In genomic region chr5:73387630-73388370, GRCh38 we compare ENCODE assay signal across 8 cellular contexts.
DNase-seq lines count a peak whose midpoint lies in the region; ATAC-seq and TF ChIP-seq lines count a peak whose summit lies in the region.

No MANE protein-coding gene starts in this region.

- intact Hi-C loops in Panc1 (cut with micrococcal nuclease; ENCODE audit: unreplicated experiment) = no loop called here

- H3K27me3 ChIP-seq in BLaER1 = no peaks in the 10 kb centered on the region
- no peaks in the 10 kb centered on the region for H3K27me3 ChIP-seq in Panc1 (ENCODE audit: control insufficient read depth, insufficient read depth, low read length)

- peaks cover 13% of the 10 kb centered on the region for H4K20me1 ChIP-seq in BLaER1

- H3K36me3 ChIP-seq in BLaER1 = no peaks in the 10 kb centered on the region
- H3K36me3 ChIP-seq in Panc1 (ENCODE audit: control insufficient read depth, insufficient read depth, low read length) = no peaks in the 10 kb centered on the region
- H3K36me3 ChIP-seq in mesodermal cell (ENCODE audit: control insufficient read depth, insufficient read depth, low read length) = no peaks in the 10 kb centered on the region

- peak; percentile 78 for ATAC-seq in GM18870 (IDR thresholded peaks at IDR 0.05; ENCODE audit: unreplicated experiment)
- peak; percentile 93 for ATAC-seq in HG03039 (IDR thresholded peaks at IDR 0.05; ENCODE audit: unreplicated experiment)
- ATAC-seq in Panc1 = peak; percentile 74
- no peak for ATAC-seq in stimulated activated naive B cell treated with anti-CD40 and anti-IgM and Interleukin-4, amounts not matched to agents 10 μg/mL and 1 μg/mL and 100 μg/mL, for 72 hours (replicated peaks)

- POLR2A ChIA-PET in Panc1 (lab: Charles Lee) = interaction anchor here (0.6 to 0.8 kb wide), 2 partner anchors 171 to 300 kb away, joined by 3 read pairs; no protein-coding TSS in a partner anchor

- DNase-seq in Panc1 (ENCODE audit: low read depth, low spot score) (no peak), D341Med (ENCODE audit: low spot score) (no peak), CD1c-positive myeloid dendritic cell (ENCODE audit: extremely low spot score) (no peak)
- DNase-seq in stimulated activated naive B cell treated with anti-CD40 and anti-IgM and Interleukin-4, amounts not matched to agents 10 μg/mL and 1 μg/mL and 100 μg/mL, for 72 hours = no peak

- BruUV-seq in Panc1 (replicated peaks; lab: Mats Ljungman, UMichigan) = no TSS peak

- peaks cover 25% of the 10 kb centered on the region for H3K4me1 ChIP-seq in BLaER1
- peaks cover 18% of the 10 kb centered on the region; the same call in 1 of the 2 replicates for H3K4me1 ChIP-seq in Panc1 (ENCODE audit: control insufficient read depth, insufficient read depth, low read length)
- peaks cover 17% of the 10 kb centered on the region for H3K4me1 ChIP-seq in mesodermal cell (ENCODE audit: control insufficient read depth, insufficient read depth, low read length, poor library complexity, severe bottlenecking)

- in situ Hi-C loops in Panc1 (cut with HindIII; ENCODE audit: low pct_unique_long_range_greater_than_20kb, low sequenced_read_pairs) = no loop called here

- peaks cover 41 to 50% of the 10 kb centered on the region in 2 donors for H3K27me3 Mint-ChIP-seq in stimulated activated naive B cell treated with anti-CD40 and anti-IgM and Interleukin-4, amounts not matched to agents 10 μg/mL and 1 μg/mL and 100 μg/mL, for 72 hours

- peaks cover 5 to 7% of the 10 kb centered on the region in 2 donors for H3K36me3 Mint-ChIP-seq in stimulated activated naive B cell treated with anti-CD40 and anti-IgM and Interleukin-4, amounts not matched to agents 10 μg/mL and 1 μg/mL and 100 μg/mL, for 72 hours

- H3K9me3 Mint-ChIP-seq in stimulated activated naive B cell treated with anti-CD40 and anti-IgM and Interleukin-4, amounts not matched to agents 10 μg/mL and 1 μg/mL and 100 μg/mL, for 72 hours = peaks cover 19 to 25% of the 10 kb centered on the region in 2 donors

- H3K9me3 ChIP-seq in BLaER1 (peaks cover 29% of the 10 kb centered on the region), Panc1 (ENCODE audit: control insufficient read depth, insufficient read depth, low read depth, low read length) (peaks cover 29% of the 10 kb centered on the region), mesodermal cell (ENCODE audit: control insufficient read depth, low read length) (peaks cover 23% of the 10 kb centered on the region)

- peaks cover 0 to 2% of the 10 kb centered on the region in 2 donors for H3K4me1 Mint-ChIP-seq in stimulated activated naive B cell treated with anti-CD40 and anti-IgM and Interleukin-4, amounts not matched to agents 10 μg/mL and 1 μg/mL and 100 μg/mL, for 72 hours

- no peak for TF ChIP-seq CTCF in Panc1 (IDR thresholded peaks at IDR 0.05)

- H3K4me3 ChIP-seq in BLaER1 = no peak overlapping the region
- H3K4me3 ChIP-seq in Panc1 (ENCODE audit: low read depth in 2 of 2, low read length in 2 of 2) = no peak overlapping the region
- no peak overlapping the region for H3K4me3 ChIP-seq in mesodermal cell (ENCODE audit: extremely low read depth, insufficient read depth, low read length, poor library complexity, severe bottlenecking)

- no peak overlapping the region for H3K4me3 Mint-ChIP-seq in stimulated activated naive B cell treated with anti-CD40 and anti-IgM and Interleukin-4, amounts not matched to agents 10 μg/mL and 1 μg/mL and 100 μg/mL, for 72 hours

- WGBS in mesodermal cell (ENCODE audit: insufficient coverage in 2 of 2), 2 experiments = 91 to 96% methylated on average over 3 to 5 of the region's 7 CpGs

- peak overlapping the region; percentile 71 for H3K4me2 ChIP-seq in BLaER1

- no peak overlapping the region for H3K9ac ChIP-seq in BLaER1

- no peak overlapping the region for H3K27ac Mint-ChIP-seq in stimulated activated naive B cell treated with anti-CD40 and anti-IgM and Interleukin-4, amounts not matched to agents 10 μg/mL and 1 μg/mL and 100 μg/mL, for 72 hours

- H3K27ac ChIP-seq in BLaER1 (no peak overlapping the region), Panc1 (ENCODE audit: low read length) (peak overlapping the region; percentile 67), mesodermal cell (ENCODE audit: low read depth, low read length, severe bottlenecking) (peak overlapping the region; percentile 57)

- CTCF ChIA-PET in Panc1 (lab: Charles Lee) = interaction anchor here (0.6 to 1.5 kb wide), 3 partner anchors 23 to 116 kb away, joined by 3 to 6 read pairs (median 4); no protein-coding TSS in a partner anchor

Comparison
In these comparisons a context has a peak if more than half of its experiments do, and no peak if none do; other contexts are left out.
1. ATAC-seq: peak in GM18870 (single experiment), HG03039 (single experiment) and Panc1 (single experiment); none in stimulated activated naive B cell treated with anti-CD40 and anti-IgM and Interleukin-4, amounts not matched to agents 10 μg/mL and 1 μg/mL and 100 μg/mL, for 72 hours (0 of 2).